10 cellular contexts compared by ENCODE assay signal in genomic region chr3:43523454-43524053, GRCh38.
DNase-seq lines count a peak whose midpoint lies in the region; ATAC-seq and TF ChIP-seq lines count a peak whose summit lies in the region.
"Had no signal": no experiment of that assay in that cellular context is flagged by ENCODE, and none has a peak within 500 bp of the region (broad histone marks: within the 10 kb centered on the region; RNA-seq: fewer than 3 reads in every experiment).

No MANE protein-coding gene starts in this region.

- H3K9me3 ChIP-seq in esophagus muscularis mucosa: peaks cover 0 to 6% (median 5%) of the 10 kb centered on the region in 4 donors

- TF ChIP-seq POLR2A in esophagus muscularis mucosa (IDR thresholded peaks at IDR 0.05; ENCODE audit: low read depth): no peak

- TF ChIP-seq CTCF in fibroblast of mammary gland (conservative IDR thresholded peaks at IDR 0.05; ENCODE audit: control insufficient read depth, insufficient read depth, low read depth, low read length) (no peak), esophagus muscularis mucosa (IDR thresholded peaks at IDR 0.05) (no peak)

- peaks cover 0 to 1% (median 0%) of the 10 kb centered on the region in 4 donors for H3K36me3 ChIP-seq in esophagus muscularis mucosa

- no peaks in the 10 kb centered on the region for H3K4me1 ChIP-seq in esophagus muscularis mucosa
- H3K4me1 ChIP-seq: parathyroid adenoma had no signal

- peak; percentile 52 for DNase-seq in fibroblast of mammary gland (ENCODE audit: low read depth)
- no peak for DNase-seq in AG08396 (ENCODE audit: low spot score)
- no peak for DNase-seq in Right ventricle myocardium inferior (ENCODE audit: missing footprints)
- DNase-seq in esophagus muscularis mucosa (ENCODE audit: extremely low spot score): no peak
- no peak for DNase-seq in NCI-H1048 (lab: John Stamatoyannopoulos, UW)
- DNase-seq: hypothalamus had no signal

- intact Hi-C loops in Right ventricle myocardium inferior (cut with DNase I) (no loop called here), esophagus muscularis mucosa (cut with DNase I) (no loop called here)

- H3K27me3 ChIP-seq in esophagus muscularis mucosa: no peaks in the 10 kb centered on the region

- no peak for TF ChIP-seq EP300 in esophagus muscularis mucosa (IDR thresholded peaks at IDR 0.05)

- no peak overlapping the region for H3K27ac ChIP-seq in esophagus muscularis mucosa (replicated peaks in 1 of 4)
- H3K27ac ChIP-seq: parathyroid adenoma had no signal

- WGBS in esophagus muscularis mucosa: 98% methylated on average over 3 of the region's 3 CpGs

- no peak overlapping the region for H3K4me3 ChIP-seq in fibroblast of mammary gland (ENCODE audit: control insufficient read depth, low read depth, low read length)
- H3K4me3 ChIP-seq in esophagus muscularis mucosa: no peak overlapping the region

- ATAC-seq in GM18867 (IDR thresholded peaks at IDR 0.05; ENCODE audit: unreplicated experiment) (peak; percentile 90), GM21529 (IDR thresholded peaks at IDR 0.05; ENCODE audit: unreplicated experiment) (peak; percentile 97), HG03378 (IDR thresholded peaks at IDR 0.05; ENCODE audit: unreplicated experiment) (peak; percentile 93), Right ventricle myocardium inferior (no peak)
